9 cellular contexts compared by ENCODE assay signal in the genomic region with DNA sequence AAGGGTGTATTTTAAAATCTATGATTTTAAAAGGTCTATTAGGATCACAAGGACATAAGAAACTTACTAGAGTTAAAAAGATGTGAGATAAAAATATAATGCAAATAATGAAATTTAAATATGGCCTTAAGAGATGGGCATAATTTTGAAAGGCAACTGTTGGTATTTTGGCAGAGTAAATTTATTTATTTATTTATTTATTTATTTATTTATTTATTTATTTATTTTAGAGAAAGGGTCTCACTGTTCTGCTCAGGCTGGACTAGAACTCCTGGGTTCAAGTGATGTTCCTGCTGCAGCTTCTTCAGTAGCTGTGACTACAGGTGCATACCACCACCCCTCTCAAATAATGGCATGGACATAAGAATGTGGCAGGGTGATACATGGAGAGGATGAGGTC.
"Had no signal": no experiment of that assay in that cellular context is flagged by ENCODE, and none has a peak within 500 bp of the region (broad histone marks: within the 10 kb centered on the region; RNA-seq: fewer than 3 reads in every experiment).

No MANE protein-coding gene starts in this region.

- H3K27ac Mint-ChIP-seq: IgD-negative memory B cell had no signal

- H3K4me3 Mint-ChIP-seq: IgD-negative memory B cell had no signal

- H3K9ac ChIP-seq: KMS-11 had no signal

- H3K4me2 ChIP-seq: KMS-11 had no signal

- H3K27ac ChIP-seq: HL-60, KMS-11 had no signal

- DNase-seq: IMR-90, KBM-7, KG1 had no signal

- ATAC-seq: HepG2, K562 had no signal

- FAIRE-seq: HepG2, HTR-8/SVneo, K562 had no signal

- H3K4me3 ChIP-seq: K562 had no signal

- H3K27me3 Mint-ChIP-seq: IgD-negative memory B cell had no signal
